Comparison of ENCODE assay signal across 10 cellular contexts in genomic region chr5:10310073-10310779, GRCh38. TPM values are rescaled to one million over a fixed set of nuclear protein-coding genes. Genes with fewer than 3 reads are reported as not detected.
DNase-seq lines count a peak whose midpoint lies in the region; ATAC-seq and TF ChIP-seq lines count a peak whose summit lies in the region.
"Had no signal": no experiment of that assay in that cellular context is flagged by ENCODE, and none has a peak within 500 bp of the region (broad histone marks: within the 10 kb centered on the region; RNA-seq: fewer than 3 reads in every experiment).

No MANE protein-coding gene starts in this region.

- peaks cover 47% of the 10 kb centered on the region for H3K4me1 Mint-ChIP-seq in chondrocyte (ENCODE audit: low read depth)

- peak overlapping the region; percentile 52 for H3K27ac Mint-ChIP-seq in chondrocyte (ENCODE audit: unreplicated experiment)
- H3K27ac Mint-ChIP-seq: activated CD8-positive, alpha-beta T cell treated with anti-CD3 and anti-CD28 coated beads, Interleukin-2, amount 10 ng/mL, durations not matched to agents 7 days and 5 days had no signal

- H3K27me3 ChIP-seq in tibial artery: no peaks in the 10 kb centered on the region

- H3K27ac ChIP-seq in tibial artery: no peak overlapping the region
- H3K27ac ChIP-seq: left lung had no signal

- intact Hi-C loops in tibial artery (cut with DNase I; ENCODE audit: low total_unique reads): no loop called here

- no peak overlapping the region for H3K4me3 ChIP-seq in tibial artery
- H3K4me3 ChIP-seq: left lung had no signal

- peak; percentile 91 for DNase-seq in ELR (ENCODE audit: low read depth)
- peak; percentile 90 for DNase-seq in NCI-H226
- no peak for DNase-seq in chondrocyte (ENCODE audit: low spot score)
- no peak for DNase-seq in omental fat pad (ENCODE audit: low spot score)
- DNase-seq in D341Med (ENCODE audit: low spot score): no peak
- DNase-seq in HUDEP-2 (lab: John Stamatoyannopoulos, UW; ENCODE audit: unreplicated experiment in 76 of 76): no peak
- no peak for DNase-seq in tibial artery
- DNase-seq: activated CD8-positive, alpha-beta T cell treated with anti-CD3 and anti-CD28 coated beads, Interleukin-2, amount 10 ng/mL, durations not matched to agents 7 days and 5 days had no signal

- no peaks in the 10 kb centered on the region for H3K9me3 ChIP-seq in tibial artery
- H3K9me3 ChIP-seq: left lung had no signal

- H3K9me3 Mint-ChIP-seq in chondrocyte (ENCODE audit: low read depth): peaks cover 3% of the 10 kb centered on the region

- TF ChIP-seq CTCF in chondrocyte (IDR thresholded peaks at IDR 0.05): no peak
- no peak for TF ChIP-seq CTCF in omental fat pad (IDR thresholded peaks at IDR 0.05)
- TF ChIP-seq CTCF in tibial artery (IDR thresholded peaks at IDR 0.05): no peak

- no peaks in the 10 kb centered on the region for H3K27me3 Mint-ChIP-seq in chondrocyte (ENCODE audit: low read depth)

- H3K36me3 ChIP-seq in tibial artery: no peaks in the 10 kb centered on the region
- H3K36me3 ChIP-seq: left lung had no signal

- no peak overlapping the region for H3K4me3 Mint-ChIP-seq in chondrocyte (ENCODE audit: unreplicated experiment)
- H3K4me3 Mint-ChIP-seq: activated CD8-positive, alpha-beta T cell treated with anti-CD3 and anti-CD28 coated beads, Interleukin-2, amount 10 ng/mL, durations not matched to agents 7 days and 5 days had no signal

- peak; percentile 25 for ATAC-seq in omental fat pad (ENCODE audit: low FRiP score)
- ATAC-seq in HG02642 (IDR thresholded peaks at IDR 0.05; ENCODE audit: poor library complexity, unreplicated experiment): no peak
- ATAC-seq: activated CD8-positive, alpha-beta T cell treated with anti-CD3 and anti-CD28 coated beads, Interleukin-2, amount 10 ng/mL, durations not matched to agents 7 days and 5 days; left lung had no signal

- H3K4me1 ChIP-seq in tibial artery: peaks cover 0 to 14% (median 4%) of the 10 kb centered on the region in 4 donors

- no peaks in the 10 kb centered on the region for H3K36me3 Mint-ChIP-seq in chondrocyte (ENCODE audit: low read depth)

RNA-seq across cellular contexts. Expression of gene CMBL, which starts 2.5 kb away (rescaled TPM):
- total RNA-seq in chondrocyte: 20.0 to 27.5 TPM (median 20.5 TPM) in 3 replicates
- 10 to 100 TPM in 1 of 4 donors, 1 to 10 TPM in 3; 7.1 to 16.7 (median 8.7) TPM for total RNA-seq in omental fat pad

RNA-seq across cellular contexts. Expression of gene MARCHF6, which starts 43.3 kb away (rescaled TPM):
- total RNA-seq in chondrocyte (143 to 197 TPM (median 149 TPM) in 3 replicates), omental fat pad (100 to 1,000 TPM in 3 of 4 donors, 10 to 100 TPM in 1; 99.0 to 153 (median 120) TPM)

Comparison
In these comparisons a context has a peak if more than half of its experiments do, and no peak if none do; other contexts are left out.
1. DNase-seq: peak in ELR (single experiment) and NCI-H226 (single experiment); none in chondrocyte (single experiment), omental fat pad (single experiment), D341Med (single experiment), HUDEP-2 (0 of 76) and tibial artery (0 of 2).